In genomic region chr12:3213768-3214167, GRCh38 we compare ENCODE assay signal across 17 cellular contexts.
DNase-seq lines count a peak whose midpoint lies in the region; FAIRE-seq and TF ChIP-seq lines count a peak whose summit lies in the region.
"Had no signal": no experiment of that assay in that cellular context is flagged by ENCODE, and none has a peak within 500 bp of the region (broad histone marks: within the 10 kb centered on the region; RNA-seq: fewer than 3 reads in every experiment).

No MANE protein-coding gene starts in this region.

- H4K91ac ChIP-seq in H1 (replicated peaks; ENCODE audit: insufficient read length, low read length): no peak overlapping the region

- no peak for TF ChIP-seq RAD21 in H1 (IDR thresholded peaks at IDR 0.05 in 1 of 2, conservative IDR thresholded peaks at IDR 0.05 in 1 of 2; ENCODE audit: low read depth in 2 of 2, low read length in 2 of 2)

- H3K79me2 ChIP-seq in H1 (ENCODE audit: control insufficient read depth in 1 of 2, insufficient read depth in 2 of 2, low read length in 2 of 2): no peaks in the 10 kb centered on the region

- H3K4me1 Mint-ChIP-seq in nephron progenitor cell: peaks cover 58% of the 10 kb centered on the region

- no peaks in the 10 kb centered on the region for H4K20me1 ChIP-seq in BLaER1
- no peaks in the 10 kb centered on the region for H4K20me1 ChIP-seq in BLaER1 treated with 17β-estradiol and CSF1 and Interleukin-3, amounts not matched to agents 10 nM and 100 nM
- H4K20me1 ChIP-seq in H1 (replicated peaks in 1 of 2; ENCODE audit: control insufficient read depth in 1 of 2, insufficient read depth in 2 of 2, low read length in 2 of 2): no peaks in the 10 kb centered on the region

- H3K27ac ChIP-seq in BLaER1 (peak overlapping the region; percentile 78; the same call in 1 of the 2 replicates), H1 (ENCODE audit: low read depth, low read length) (no peak overlapping the region)
- peak overlapping the region in 3 of 11 experiments; percentile 92 to 98 (median 97); a peak in 4 of 22 replicates for H3K27ac ChIP-seq in BLaER1 treated with 17β-estradiol and CSF1 and Interleukin-3, amounts not matched to agents 10 nM and 100 nM
- H3K27ac ChIP-seq: PC-9 had no signal

- no peak for FAIRE-seq in H1 (lab: Jason Lieb, UNC)
- FAIRE-seq: G401.6, GM18507, HTR-8/SVneo had no signal

- DNase-seq in H1 (ENCODE audit: low read depth in 1 of 2, low spot score in 2 of 2): no peak
- DNase-seq in nephron progenitor cell: no peak
- DNase-seq in SW480 (ENCODE audit: low spot score): no peak
- DNase-seq in NCI-H187 treated with DMSO at 0.1 percent for 48 hours (lab: John Stamatoyannopoulos, UW): no peak
- no peak for DNase-seq in kidney glomerular epithelial cell (lab: John Stamatoyannopoulos, UW)
- DNase-seq: Calu3; CD8-positive, alpha-beta T cell; KG1; NCI-H1930; PC-9; RPMI8226; SIG-M5 had no signal

- no peak for TF ChIP-seq POLR2A in H1 (IDR thresholded peaks at IDR 0.05; ENCODE audit: control extremely low read depth in 1 of 2, low read depth in 2 of 2, low read length in 2 of 2)

- no peak overlapping the region for H3K23ac ChIP-seq in H1 (ENCODE audit: insufficient read length)

- no peaks in the 10 kb centered on the region for H3K23me2 ChIP-seq in H1 (ENCODE audit: low read depth, low read length)

- 0 out of 2 replicates have a peak overlapping the region, but pooled peaks have one; percentile 55 for H2BK12ac ChIP-seq in H1 (ENCODE audit: low read depth, low read length)

- H3K79me1 ChIP-seq in H1 (ENCODE audit: low read depth, low read length): no peaks in the 10 kb centered on the region

- H3K36me3 Mint-ChIP-seq in nephron progenitor cell (ENCODE audit: low read depth): no peaks in the 10 kb centered on the region
- H3K36me3 Mint-ChIP-seq: CD8-positive, alpha-beta T cell had no signal

- no peak overlapping the region for H2AFZ ChIP-seq in H1 (ENCODE audit: low read length)
- H2AFZ ChIP-seq: PC-9 had no signal

- H3K4me1 ChIP-seq in BLaER1 (peaks cover 69% of the 10 kb centered on the region), H1 (replicated peaks in 1 of 4; ENCODE audit: control insufficient read depth in 3 of 4, insufficient read depth in 4 of 4, low read length in 3 of 4) (peaks cover 3 to 22% (median 12%) of the 10 kb centered on the region in 4 experiments)
- peaks cover 44 to 71% (median 61%) of the 10 kb centered on the region in 10 experiments for H3K4me1 ChIP-seq in BLaER1 treated with 17β-estradiol and CSF1 and Interleukin-3, amounts not matched to agents 10 nM and 100 nM

- no peak for TF ChIP-seq EP300 in H1 (IDR thresholded peaks at IDR 0.05; ENCODE audit: borderline replicate concordance in 1 of 2, low read depth in 2 of 2, low read length in 2 of 2)

- no peak overlapping the region for H4K5ac ChIP-seq in H1 (ENCODE audit: insufficient read length, low read depth, low read length)

- H3K9me3 Mint-ChIP-seq in nephron progenitor cell: no peaks in the 10 kb centered on the region
- H3K9me3 Mint-ChIP-seq: CD8-positive, alpha-beta T cell had no signal

- H3K27me3 ChIP-seq in BLaER1 (no peaks in the 10 kb centered on the region), H1 (replicated peaks in 1 of 4; ENCODE audit: control insufficient read depth in 3 of 4, extremely low read depth in 1 of 4, insufficient read depth in 3 of 4, low read length in 3 of 4) (no peaks in the 10 kb centered on the region)
- H3K27me3 ChIP-seq in BLaER1 treated with 17β-estradiol and CSF1 and Interleukin-3, amounts not matched to agents 10 nM and 100 nM: 0 out of 22 replicates have a peak, but pooled peaks cover 0 to 8% (median 0%) of the 10 kb centered on the region in 11 experiments

- no peak overlapping the region for H4K8ac ChIP-seq in H1 (ENCODE audit: extremely low read depth, insufficient read depth, low read length)

- H3K4me3 ChIP-seq in BLaER1 (no peak overlapping the region), H1 (ENCODE audit: extremely low read depth in 1 of 4, insufficient read depth in 2 of 4, low read depth in 3 of 4, low read length in 4 of 4) (no peak overlapping the region)
- H3K4me3 ChIP-seq in BLaER1 treated with 17β-estradiol and CSF1 and Interleukin-3, amounts not matched to agents 10 nM and 100 nM: no peak overlapping the region
- H3K4me3 ChIP-seq: PC-9 had no signal

- H3K4me3 Mint-ChIP-seq in nephron progenitor cell: peak overlapping the region; percentile 7
- H3K4me3 Mint-ChIP-seq: CD8-positive, alpha-beta T cell had no signal

- H3K56ac ChIP-seq in H1 (replicated peaks; ENCODE audit: insufficient read length, low read depth, low read length): no peak overlapping the region

- POLR2A ChIA-PET in H1 (lab: Charles Lee; ENCODE audit: partially characterized antibody): interaction anchor here (0.9 to 1.5 kb wide), 4 partner anchors 10 to 122 kb away, joined by 3 to 5 read pairs (median 4); no protein-coding TSS in a partner anchor

- H3K18ac ChIP-seq in H1 (ENCODE audit: extremely low read depth, low read length): peak overlapping the region; percentile 32

- H2BK120ac ChIP-seq in H1 (replicated peaks; ENCODE audit: low read depth, low read length): no peak overlapping the region

- H2BK20ac ChIP-seq in H1 (ENCODE audit: low read length): no peak overlapping the region

- no peaks in the 10 kb centered on the region for H3K9me3 ChIP-seq in BLaER1
- H3K9me3 ChIP-seq in BLaER1 treated with 17β-estradiol and CSF1 and Interleukin-3, amounts not matched to agents 10 nM and 100 nM (replicated peaks in 1 of 11): no peaks in the 10 kb centered on the region
- H3K9me3 ChIP-seq in H1 (ENCODE audit: insufficient read depth in 2 of 2, low read depth in 1 of 2, low read length in 1 of 2): no peaks in the 10 kb centered on the region

- 0 out of 2 replicates have a peak overlapping the region, but pooled peaks have one; percentile 31 for H2BK15ac ChIP-seq in H1 (ENCODE audit: low read length)

- peak overlapping the region; percentile 97 for H3K4me2 ChIP-seq in BLaER1
- H3K4me2 ChIP-seq in BLaER1 treated with 17β-estradiol and CSF1 and Interleukin-3, amounts not matched to agents 10 nM and 100 nM: peak overlapping the region in 8 of 11 experiments; percentile 86 to 100 (median 94); a peak in 15 of 22 replicates
- peak overlapping the region; percentile 1 to 46; a peak in 2 of 4 replicates for H3K4me2 ChIP-seq in H1 (ENCODE audit: insufficient read depth in 1 of 2, low read depth in 2 of 2, low read length in 2 of 2)
- H3K4me2 ChIP-seq: PC-9 had no signal

- peak overlapping the region; percentile 44 for H3K27ac Mint-ChIP-seq in nephron progenitor cell
- H3K27ac Mint-ChIP-seq: CD8-positive, alpha-beta T cell had no signal

- peak overlapping the region; percentile 66; the same call in 1 of the 2 replicates for H3K9ac ChIP-seq in BLaER1
- peak overlapping the region in 5 of 11 experiments; percentile 10 to 88 (median 60); a peak in 7 of 22 replicates for H3K9ac ChIP-seq in BLaER1 treated with 17β-estradiol and CSF1 and Interleukin-3, amounts not matched to agents 10 nM and 100 nM
- no peak overlapping the region for H3K9ac ChIP-seq in H1 (replicated peaks in 1 of 4; ENCODE audit: extremely low read depth in 1 of 4, low read depth in 3 of 4, low read length in 3 of 4)

- H3K27me3 Mint-ChIP-seq in nephron progenitor cell (ENCODE audit: low read depth, poor library complexity): peaks cover 8% of the 10 kb centered on the region

- H3K4ac ChIP-seq in H1 (replicated peaks; ENCODE audit: insufficient read length, low read depth, low read length): no peak overlapping the region

- WGBS in H1 (ENCODE audit: extremely low coverage in 1 of 2, insufficient coverage in 1 of 2, insufficient read length in 1 of 2, insufficient replicate concordance in 2 of 2, low coverage in 1 of 2, low lambda C conversion rate in 2 of 2, missing lambda C conversion rate in 1 of 2), 2 experiments: 95% methylated on average over 5 of the region's 5 CpGs; no CpG with 5 or more reads in 1 of the 2 experiments

- H3K36me3 ChIP-seq in BLaER1 (no peaks in the 10 kb centered on the region), H1 (ENCODE audit: control insufficient read depth in 2 of 4, insufficient read depth in 4 of 4, low read length in 3 of 4) (no peaks in the 10 kb centered on the region)
- H3K36me3 ChIP-seq in BLaER1 treated with 17β-estradiol and CSF1 and Interleukin-3, amounts not matched to agents 10 nM and 100 nM: no peaks in the 10 kb centered on the region

- CTCF ChIA-PET in H1 (lab: Charles Lee; ENCODE audit: partially characterized antibody): interaction anchor here (0.6 to 24.7 kb wide), 30 partner anchors 7 to 1545 kb away, joined by 3 to 448 read pairs (median 4); no protein-coding TSS in a partner anchor

- no peak for TF ChIP-seq CTCF in H1 (IDR thresholded peaks at IDR 0.05; ENCODE audit: control extremely low read depth in 1 of 3, insufficient read depth in 1 of 3, low read depth in 1 of 3, low read length in 3 of 3)
- no peak for TF ChIP-seq CTCF in nephron progenitor cell (IDR thresholded peaks at IDR 0.05)

- H2AK5ac ChIP-seq in H1 (ENCODE audit: low read depth, low read length): peak overlapping the region; percentile 77; the same call in 1 of the 2 replicates

- H3K14ac ChIP-seq in H1 (ENCODE audit: insufficient read length): no peak overlapping the region

- no peak overlapping the region for H2BK5ac ChIP-seq in H1 (ENCODE audit: low read depth, low read length)

TF ChIP-seq in H1, 55 proteins besides CTCF, POLR2A, EP300 and RAD21:
- no peak for TF ChIP-seq BRCA1 (IDR thresholded peaks at IDR 0.05; ENCODE audit: low read depth, low read length)
- TF ChIP-seq TBP (IDR thresholded peaks at IDR 0.05; ENCODE audit: low read depth, low read length): peak; percentile 90

Comparison
In these comparisons a context has a peak if more than half of its experiments do, and no peak if none do; other contexts are left out.
1. H3K4me2 ChIP-seq: peak in every context shown above with its lines; median percentile 97 in BLaER1; 94 in BLaER1 treated with 17β-estradiol and CSF1 and Interleukin-3, amounts not matched to agents 10 nM and 100 nM; 24 in H1.